In genomic region chr10:92590623-92591549, GRCh38 we compare ENCODE assay signal across 8 cellular contexts. TPM values are rescaled to one million over a fixed set of nuclear protein-coding genes. Genes with fewer than 3 reads are reported as not detected.
A peak's percentile ranks its signal among the peaks of the same experiment; 100 is the strongest.
DNase-seq lines count a peak whose midpoint lies in the region; ATAC-seq and TF ChIP-seq lines count a peak whose summit lies in the region.

No MANE protein-coding gene starts in this region.

- peaks cover 29% of the 10 kb centered on the region for H3K4me1 Mint-ChIP-seq in Caco-2 (ENCODE audit: low read depth, unreplicated experiment)

- no peaks in the 10 kb centered on the region for H3K27me3 ChIP-seq in Caco-2 (replicated peaks; ENCODE audit: control insufficient read depth, insufficient read depth, low read length)
- H3K27me3 ChIP-seq in left lung: no peaks in the 10 kb centered on the region
- no peaks in the 10 kb centered on the region for H3K27me3 ChIP-seq in suprapubic skin

- TF ChIP-seq CTCF in Caco-2 (IDR thresholded peaks at IDR 0.05; ENCODE audit: insufficient read depth in 1 of 2, low read depth in 1 of 2, low read length in 1 of 2, severe bottlenecking in 1 of 2, unreplicated experiment in 1 of 2): peak; percentile 13 to 51
- peak; percentile 71 for TF ChIP-seq CTCF in choroid plexus epithelial cell (conservative IDR thresholded peaks at IDR 0.05; ENCODE audit: low read depth, low read length)
- no peak for TF ChIP-seq CTCF in left lung (IDR thresholded peaks at IDR 0.05)
- no peak for TF ChIP-seq CTCF in suprapubic skin (IDR thresholded peaks at IDR 0.05)

- H3K4me3 ChIP-seq in Caco-2 (ENCODE audit: low read depth, low read length) (peak overlapping the region; percentile 80), choroid plexus epithelial cell (ENCODE audit: low read depth, low read length) (peak overlapping the region; percentile 84), left lung (peak overlapping the region; percentile 79 to 91), suprapubic skin (peak overlapping the region; percentile 83)

- no peak for TF ChIP-seq EP300 in suprapubic skin (IDR thresholded peaks at IDR 0.05)

- peak overlapping the region; percentile 100 for H3K4me3 Mint-ChIP-seq in Caco-2 (ENCODE audit: unreplicated experiment)

- WGBS in suprapubic skin: 50% methylated on average over 19 of the region's 19 CpGs

- no peaks in the 10 kb centered on the region for H3K27me3 Mint-ChIP-seq in Caco-2 (ENCODE audit: insufficient read depth, unreplicated experiment)

- H3K27ac Mint-ChIP-seq in Caco-2 (ENCODE audit: unreplicated experiment): peak overlapping the region; percentile 99

- POLR2A ChIA-PET in Caco-2 (lab: Charles Lee): interaction anchor here (0.6 to 1.8 kb wide), 6 partner anchors 9 to 257 kb away, joined by 3 to 11 read pairs (median 4); partner anchors contain the start of genes EXOC6 and IDE

- H3K36me3 Mint-ChIP-seq in Caco-2 (ENCODE audit: insufficient read depth, unreplicated experiment): peaks cover 19% of the 10 kb centered on the region

- H3K36me3 ChIP-seq in Caco-2 (ENCODE audit: control insufficient read depth, insufficient read depth, low read length): no peaks in the 10 kb centered on the region
- H3K36me3 ChIP-seq in left lung: no peaks in the 10 kb centered on the region
- no peaks in the 10 kb centered on the region for H3K36me3 ChIP-seq in suprapubic skin

- ATAC-seq in GM19025 (IDR thresholded peaks at IDR 0.05; ENCODE audit: low read depth, unreplicated experiment): peak; percentile 3
- ATAC-seq in HG03442 (IDR thresholded peaks at IDR 0.05; ENCODE audit: unreplicated experiment): peak; percentile 0
- peak; percentile 0 for ATAC-seq in left lung

- no peaks in the 10 kb centered on the region for H3K9me3 Mint-ChIP-seq in Caco-2 (ENCODE audit: unreplicated experiment)

- H3K4me1 ChIP-seq in Caco-2: peaks cover 5% of the 10 kb centered on the region; the same call in 1 of the 2 replicates
- peaks cover 0 to 38% of the 10 kb centered on the region in 2 donors for H3K4me1 ChIP-seq in left lung
- peaks cover 26% of the 10 kb centered on the region for H3K4me1 ChIP-seq in suprapubic skin

- intact Hi-C loops in Caco-2 (cut with micrococcal nuclease; ENCODE audit: unreplicated experiment): loop anchor here (2.0 to 10.0 kb wide), 4 partner anchors 16 to 294 kb away; partner anchors contain the start of genes EXOC6 and IDE
- intact Hi-C loops in left lung (cut with DNase I): no loop called here

- H3K27ac ChIP-seq in left lung: peak overlapping the region; percentile 95 to 96
- peak overlapping the region; percentile 94 for H3K27ac ChIP-seq in suprapubic skin

- peak; percentile 73 to 77 for DNase-seq in Caco-2
- DNase-seq in RPMI8226: peak; percentile 55
- peak; percentile 85 for DNase-seq in choroid plexus epithelial cell (ENCODE audit: low read depth)
- DNase-seq in left lung: no peak
- DNase-seq in suprapubic skin (ENCODE audit: low spot score in 2 of 2): no peak
- DNase-seq in NCI-H446 treated with DMSO at 0.1 percent for 48 hours (lab: John Stamatoyannopoulos, UW): no peak

- CTCF ChIA-PET in Caco-2 (lab: Charles Lee): interaction anchor here (0.6 to 2.4 kb wide), 8 partner anchors 14 to 258 kb away, joined by 3 to 24 read pairs (median 6); partner anchors contain the start of genes EXOC6 and IDE

- H3K9me3 ChIP-seq in Caco-2: no peaks in the 10 kb centered on the region
- no peaks in the 10 kb centered on the region for H3K9me3 ChIP-seq in left lung
- H3K9me3 ChIP-seq in suprapubic skin: no peaks in the 10 kb centered on the region

- TSS peak; percentile 77 for BruUV-seq in Caco-2 (replicated peaks; lab: Mats Ljungman, UMichigan)

- no peak for TF ChIP-seq POLR2A in suprapubic skin (IDR thresholded peaks at IDR 0.05)

RNA-seq across cellular contexts. Expression of gene KIF11, which starts 2.0 kb away (rescaled TPM):
- total RNA-seq in Caco-2 (2022): 37.7 TPM in 2 replicates
- total RNA-seq in left lung: 1 to 10 TPM; 3.0 to 7.3 TPM
- total RNA-seq in suprapubic skin: 1 to 10 TPM; 3.1 to 5.4 (median 4.1) TPM

RNA-seq across cellular contexts. Expression of gene IDE, which starts 17.0 kb away (rescaled TPM):
- 84.8 and 85.5 TPM in 2 replicates for total RNA-seq in Caco-2 (2022)
- 10 to 100 TPM; 41.2 to 50.2 TPM for total RNA-seq in left lung
- 100 to 1,000 TPM; 107 to 300 (median 185) TPM for total RNA-seq in suprapubic skin

Comparison
In these comparisons a context has a peak if more than half of its experiments do, and no peak if none do; other contexts are left out.
1. DNase-seq: peak in Caco-2 (2 of 2), RPMI8226 (single experiment) and choroid plexus epithelial cell (single experiment); none in left lung (0 of 2), suprapubic skin (0 of 2) and NCI-H446 treated with DMSO at 0.1 percent for 48 hours (single experiment).
2. CTCF ChIP-seq: peak in Caco-2 (2 of 2) and choroid plexus epithelial cell (single experiment); none in left lung (0 of 2) and suprapubic skin (0 of 2).
3. Peak in every context shown above with its lines, with median percentiles within 50 percentile points of each other: H3K4me3 ChIP-seq and ATAC-seq.